ENCODE assay signal across 8 cellular contexts in genomic region chr10:75401569-75402485, GRCh38. TPM values are rescaled to one million over a fixed set of nuclear protein-coding genes. Genes with fewer than 3 reads are reported as not detected.
A peak's percentile ranks its signal among the peaks of the same experiment; 100 is the strongest.
DNase-seq lines count a peak whose midpoint lies in the region; ATAC-seq and TF ChIP-seq lines count a peak whose summit lies in the region.

Gene ZNF503, minus strand, starts transcription at chr10:75401764. Its CDS starts 345 bp downstream, at chr10:75401419.

- H3K9me3 Mint-ChIP-seq in activated naive CD4-positive, alpha-beta T cell treated with anti-CD3 and anti-CD28 coated beads, Interleukin-2, amount 10 ng/mL, durations not matched to agents 7 days and 5 days = no peaks in the 10 kb centered on the region
- no peaks in the 10 kb centered on the region for H3K9me3 Mint-ChIP-seq in natural killer cell treated with Interleukin-12 subunit alpha and Interleukin-12 subunit beta and Interleukin-15 and Interleukin-18, amount 100 ng/mL, for 72 hours

- peaks cover 0 to 7% of the 10 kb centered on the region in 2 donors for H3K4me1 ChIP-seq in uterus

- H3K9me3 ChIP-seq in uterus = no peaks in the 10 kb centered on the region

- peak; percentile 86 for DNase-seq in CD1c-positive myeloid dendritic cell (ENCODE audit: extremely low spot score)
- peak; percentile 96 for DNase-seq in NCI-H510A treated with DMSO at 0.1 percent for 48 hours (lab: John Stamatoyannopoulos, UW)
- peak; percentile 58 for DNase-seq in activated naive CD4-positive, alpha-beta T cell treated with anti-CD3 and anti-CD28 coated beads, Interleukin-2, amount 10 ng/mL, durations not matched to agents 7 days and 5 days
- DNase-seq in foreskin melanocyte = peak; percentile 96
- no peak for DNase-seq in natural killer cell treated with Interleukin-12 subunit alpha and Interleukin-12 subunit beta and Interleukin-15 and Interleukin-18, amount 100 ng/mL, for 72 hours (ENCODE audit: low spot score)
- peak; percentile 98 to 99 for DNase-seq in uterus

- peak; percentile 16 to 76 (median 38) for TF ChIP-seq CTCF in uterus (IDR thresholded peaks at IDR 0.05)

- peak within 1 kb of the TSS; percentile 74 for H3K4me3 Mint-ChIP-seq in activated naive CD4-positive, alpha-beta T cell treated with anti-CD3 and anti-CD28 coated beads, Interleukin-2, amount 10 ng/mL, durations not matched to agents 7 days and 5 days
- H3K4me3 Mint-ChIP-seq in natural killer cell treated with Interleukin-12 subunit alpha and Interleukin-12 subunit beta and Interleukin-15 and Interleukin-18, amount 100 ng/mL, for 72 hours = peak within 1 kb of the TSS; percentile 85

- H3K27ac Mint-ChIP-seq in activated naive CD4-positive, alpha-beta T cell treated with anti-CD3 and anti-CD28 coated beads, Interleukin-2, amount 10 ng/mL, durations not matched to agents 7 days and 5 days = no peak within 1 kb of the TSS
- H3K27ac Mint-ChIP-seq in natural killer cell treated with Interleukin-12 subunit alpha and Interleukin-12 subunit beta and Interleukin-15 and Interleukin-18, amount 100 ng/mL, for 72 hours = no peak within 1 kb of the TSS

- intact Hi-C loops in uterus (cut with DNase I; ENCODE audit: low total_unique reads) = no loop called here

- H3K36me3 Mint-ChIP-seq in activated naive CD4-positive, alpha-beta T cell treated with anti-CD3 and anti-CD28 coated beads, Interleukin-2, amount 10 ng/mL, durations not matched to agents 7 days and 5 days = no peaks in the 10 kb centered on the region
- H3K36me3 Mint-ChIP-seq in natural killer cell treated with Interleukin-12 subunit alpha and Interleukin-12 subunit beta and Interleukin-15 and Interleukin-18, amount 100 ng/mL, for 72 hours = no peaks in the 10 kb centered on the region

- CTCF ChIA-PET in activated naive CD4-positive, alpha-beta T cell treated with anti-CD3 and anti-CD28 coated beads, Interleukin-2, amount 10 ng/mL, durations not matched to agents 7 days and 5 days (lab: Charles Lee) = no interaction called here

- H3K36me3 ChIP-seq in uterus = no peaks in the 10 kb centered on the region

- peaks cover 31% of the 10 kb centered on the region for H3K4me1 Mint-ChIP-seq in activated naive CD4-positive, alpha-beta T cell treated with anti-CD3 and anti-CD28 coated beads, Interleukin-2, amount 10 ng/mL, durations not matched to agents 7 days and 5 days
- peaks cover 15 to 24% of the 10 kb centered on the region in 2 donors for H3K4me1 Mint-ChIP-seq in natural killer cell treated with Interleukin-12 subunit alpha and Interleukin-12 subunit beta and Interleukin-15 and Interleukin-18, amount 100 ng/mL, for 72 hours (ENCODE audit: low read depth in 2 of 2)

- H3K27ac ChIP-seq in uterus = peak within 1 kb of the TSS; percentile 97 to 98

- no peaks in the 10 kb centered on the region for H3K27me3 ChIP-seq in uterus

- ATAC-seq in GM19043 (IDR thresholded peaks at IDR 0.05; ENCODE audit: low read depth, unreplicated experiment) (peak; percentile 44), HG03442 (IDR thresholded peaks at IDR 0.05; ENCODE audit: unreplicated experiment) (peak; percentile 58)
- peak; percentile 72 to 80 for ATAC-seq in natural killer cell treated with Interleukin-12 subunit alpha and Interleukin-12 subunit beta and Interleukin-15 and Interleukin-18, amount 100 ng/mL, for 72 hours

- peak within 1 kb of the TSS; percentile 81 to 82 for H3K4me3 ChIP-seq in uterus

- peaks cover 96% of the 10 kb centered on the region for H3K27me3 Mint-ChIP-seq in activated naive CD4-positive, alpha-beta T cell treated with anti-CD3 and anti-CD28 coated beads, Interleukin-2, amount 10 ng/mL, durations not matched to agents 7 days and 5 days
- H3K27me3 Mint-ChIP-seq in natural killer cell treated with Interleukin-12 subunit alpha and Interleukin-12 subunit beta and Interleukin-15 and Interleukin-18, amount 100 ng/mL, for 72 hours = peaks cover 43 to 53% of the 10 kb centered on the region in 2 donors

- peak; percentile 98 to 99 for TF ChIP-seq POLR2A in uterus (IDR thresholded peaks at IDR 0.05)

RNA-seq across cellular contexts. Expression of gene ZNF503, which starts in this region (rescaled TPM):
- total RNA-seq in natural killer cell treated with Interleukin-12 subunit alpha and Interleukin-12 subunit beta and Interleukin-15 and Interleukin-18, amount 100 ng/mL, for 72 hours = under 1 TPM; 0.11 to 0.21 TPM
- 10 to 100 TPM; 12.1 to 99.4 (median 26.0) TPM for total RNA-seq in uterus

Comparison
In these comparisons a context has a peak if more than half of its experiments do, and no peak if none do; other contexts are left out.
1. RNA of gene ZNF503 (total RNA-seq): 12.1 to 99.4 TPM in uterus; 0.11 to 0.21 TPM in natural killer cell treated with Interleukin-12 subunit alpha and Interleukin-12 subunit beta and Interleukin-15 and Interleukin-18, amount 100 ng/mL, for 72 hours; every median in the first group is over 10 times any median in the second.
2. Peak in ATAC-seq in natural killer cell treated with Interleukin-12 subunit alpha and Interleukin-12 subunit beta and Interleukin-15 and Interleukin-18, amount 100 ng/mL, for 72 hours; RNA of the gene not detected or under 1 TPM.
3. Peak in every context shown above with its lines, with median percentiles within 50 percentile points of each other: ATAC-seq.